Comparison of ENCODE assay signal across 8 cellular contexts in the genomic region with DNA sequence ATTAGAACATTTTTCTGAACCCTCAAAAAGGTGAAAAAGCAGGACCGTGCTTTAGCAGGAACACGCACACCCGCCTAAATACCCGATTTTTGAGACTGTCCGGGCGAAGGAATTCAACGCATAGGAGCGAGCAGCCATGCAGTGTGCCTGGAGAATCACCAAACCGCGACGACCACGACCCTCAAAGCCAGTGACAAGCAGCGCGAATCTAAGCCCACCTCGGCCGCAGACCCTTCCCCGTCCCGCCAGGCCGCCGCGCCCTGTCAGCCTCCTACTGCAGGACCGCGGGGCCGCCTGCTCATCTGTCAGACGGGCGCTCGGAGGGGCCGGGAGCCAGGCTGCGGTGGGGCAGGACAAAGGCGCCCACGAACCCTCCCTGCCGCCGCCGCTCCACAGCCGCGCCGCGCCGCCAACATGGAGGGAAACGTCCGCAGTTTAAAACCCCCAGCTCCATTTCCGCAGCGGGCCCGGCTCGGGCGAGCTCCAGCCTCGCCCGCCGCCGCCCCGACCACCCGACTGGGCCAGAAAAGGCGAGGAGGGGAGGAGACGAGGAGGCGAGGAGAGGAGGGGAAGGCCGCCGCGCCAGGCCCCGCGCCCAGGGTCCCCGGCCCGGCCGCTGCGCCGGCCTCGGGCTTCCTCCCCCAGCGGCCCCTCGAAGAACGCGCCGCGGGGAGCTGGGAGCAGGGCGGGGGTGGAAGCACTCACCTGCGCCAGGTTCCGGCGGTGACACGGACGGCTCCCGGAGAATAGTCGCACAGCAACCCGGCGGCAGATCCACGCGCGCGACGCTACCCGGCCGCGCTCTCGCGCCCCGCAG. TPM values are rescaled to one million over a fixed set of nuclear protein-coding genes. Genes with fewer than 3 reads are reported as not detected.
DNase-seq lines count a peak whose midpoint lies in the region; ATAC-seq and TF ChIP-seq lines count a peak whose summit lies in the region.

LBR (minus strand) TSS at position 790 of the 817 bp plus-strand sequence. CDS start 3,963 bp downstream, outside the sequence.

- H3K36me3 Mint-ChIP-seq in memory B cell = peaks cover 5% of the 10 kb centered on the region

- H3K4me3 Mint-ChIP-seq in memory B cell = peak within 1 kb of the TSS; percentile 91

- no peaks in the 10 kb centered on the region for H3K27me3 Mint-ChIP-seq in memory B cell

- H3K9me3 Mint-ChIP-seq in memory B cell = no peaks in the 10 kb centered on the region

- TF ChIP-seq CTCF in AG10803 (conservative IDR thresholded peaks at IDR 0.05; ENCODE audit: low read length) (no peak), subcutaneous adipose tissue (IDR thresholded peaks at IDR 0.05; ENCODE audit: low read depth) (no peak)

- peaks cover 28% of the 10 kb centered on the region for H3K4me1 Mint-ChIP-seq in memory B cell

- DNase-seq in AG10803 (ENCODE audit: low read depth) (peak; percentile 30), memory B cell (ENCODE audit: low spot score in 2 of 2) (peak in 1 of 2 donors; percentile 79), NCI-H187 treated with DMSO at 0.1 percent for 48 hours (lab: John Stamatoyannopoulos, UW) (no peak)
- DNase-seq in effector CD8-positive, alpha-beta T cell (lab: John Stamatoyannopoulos, UW) = peak; percentile 37

- peak; percentile 3 for ATAC-seq in GM18870 (IDR thresholded peaks at IDR 0.05; ENCODE audit: unreplicated experiment)
- peak; percentile 33 for ATAC-seq in HG03064 (IDR thresholded peaks at IDR 0.05; ENCODE audit: low read depth, unreplicated experiment)
- peak; percentile 8 for ATAC-seq in memory B cell (ENCODE audit: low read depth)

- H3K4me3 ChIP-seq in AG10803 (ENCODE audit: low read length) = peak within 1 kb of the TSS; percentile 86

- peak within 1 kb of the TSS; percentile 79 for H3K27ac Mint-ChIP-seq in memory B cell

- intact Hi-C loops in T-helper 1 cell treated with Interleukin-12 subunit alpha and Interleukin-12 subunit beta and Interleukin-4 antibody, amounts not matched to agents 30 ng/mL and 1 ng/mL, for 36 hours (cut with micrococcal nuclease) = loop anchor here (1.0 to 10.0 kb wide), 16 partner anchors 18 to 1511 kb away; partner anchors contain the start of genes FBXO28, H3-3A, PYCR2 and SDE2

RNA-seq across cellular contexts. Expression of gene LBR, which starts in this region (rescaled TPM):
- total RNA-seq in T-helper 1 cell treated with Interleukin-12 subunit alpha and Interleukin-12 subunit beta and Interleukin-4 antibody, amounts not matched to agents 30 ng/mL and 1 ng/mL, for 36 hours = 234 and 240 TPM in 2 replicates
- 10 to 100 TPM; 24.9 to 56.4 (median 46.2) TPM for total RNA-seq in subcutaneous adipose tissue
